1 cellular context compared by ENCODE assay signal in genomic region chr9:135726138-135726853, GRCh38.
A peak's percentile ranks its signal among the peaks of the same experiment; 100 is the strongest.
TF ChIP-seq lines count a peak whose summit lies in the region.

No MANE protein-coding gene starts in this region.

TF ChIP-seq in K562, 482 proteins besides CTCF, POLR2A, EP300 and RAD21:
- TF ChIP-seq RAD51 (IDR thresholded peaks at IDR 0.05; ENCODE audit: borderline replicate concordance, low read depth) (no peak), CREB5 (CRISPR knock-in tag; IDR thresholded peaks at IDR 0.05) (no peak), SMC3 (conservative IDR thresholded peaks at IDR 0.05; ENCODE audit: insufficient read depth, low read depth, low read length) (peak; percentile 25; the same call in 1 of the 2 replicates), MEIS2 (IDR thresholded peaks at IDR 0.05; ENCODE audit: partially characterized antibody) (no peak), NFIC (IDR thresholded peaks at IDR 0.05) (0 out of 2 replicates have a peak, but pooled peaks have one; percentile 15)
